8 cellular contexts compared by ENCODE assay signal in the genomic region with DNA sequence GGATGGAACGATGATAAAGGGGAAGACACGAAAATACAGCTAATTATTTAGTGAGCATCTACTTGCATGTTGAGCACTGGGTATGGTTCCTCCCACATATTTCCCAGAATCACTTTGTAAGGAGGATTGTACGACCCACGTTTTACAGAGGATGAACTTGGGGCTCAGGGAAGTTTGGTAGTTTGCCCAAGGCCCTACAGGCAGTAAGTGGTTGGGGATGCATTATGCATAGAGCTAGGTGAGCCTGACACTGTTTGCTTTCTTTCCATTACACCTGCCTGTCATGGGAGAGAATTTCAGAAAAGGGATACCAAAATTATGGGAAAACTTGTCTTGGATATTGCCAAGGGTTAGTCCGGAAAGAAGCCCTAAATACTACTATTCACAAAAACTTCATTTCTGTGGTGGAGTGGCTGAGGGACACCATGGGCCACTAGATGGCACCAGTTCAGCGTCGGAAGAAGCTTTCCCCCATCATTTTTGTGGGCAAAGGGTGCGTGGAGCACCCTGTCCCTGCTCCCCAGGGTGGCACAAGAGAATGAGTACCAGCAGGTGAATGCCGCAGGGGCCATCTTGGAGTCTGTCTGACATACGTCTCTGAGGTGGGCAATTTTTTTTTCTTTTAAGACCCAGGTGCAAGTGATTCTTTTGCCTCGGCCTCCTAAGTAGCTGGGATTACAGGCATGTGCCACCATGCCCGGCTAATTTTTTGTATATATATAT. TPM values are rescaled to one million over a fixed set of nuclear protein-coding genes. Genes with fewer than 3 reads are reported as not detected.
DNase-seq lines count a peak whose midpoint lies in the region; ATAC-seq and TF ChIP-seq lines count a peak whose summit lies in the region.

No MANE protein-coding gene starts in this region.

- no peak overlapping the region for H3K27ac Mint-ChIP-seq in mesothelial cell of epicardium

- H3K36me3 ChIP-seq in GM23248 (ENCODE audit: low read depth), result no peaks in the 10 kb centered on the region

- no peaks in the 10 kb centered on the region for H3K36me3 Mint-ChIP-seq in mesothelial cell of epicardium

- in situ Hi-C loops in GM23248 (cut with MboI), result loop anchor here (5.0 kb wide), 1 partner anchor 347 kb away; no protein-coding TSS in a partner anchor

- no peaks in the 10 kb centered on the region for H3K9me3 Mint-ChIP-seq in mesothelial cell of epicardium

- peak; percentile 62 for TF ChIP-seq CTCF in mesothelial cell of epicardium (IDR thresholded peaks at IDR 0.05; ENCODE audit: unreplicated experiment)

- no peaks in the 10 kb centered on the region for H3K9me3 ChIP-seq in GM23248 (ENCODE audit: low read depth)

- no peak overlapping the region for H3K4me3 ChIP-seq in GM23248

- no peaks in the 10 kb centered on the region for H3K79me2 ChIP-seq in GM23248 (ENCODE audit: insufficient read depth)

- H3K4me3 Mint-ChIP-seq in mesothelial cell of epicardium, result no peak overlapping the region

- no peak overlapping the region for H3K27ac ChIP-seq in GM23248

- peak; percentile 75 for DNase-seq in AG08395 (ENCODE audit: low spot score)
- DNase-seq in GM23248, result peak; percentile 75
- DNase-seq in NCI-H345 treated with DMSO at 0.1 percent for 48 hours (lab: John Stamatoyannopoulos, UW; ENCODE audit: unreplicated experiment), result peak; percentile 68
- peak; percentile 65 for DNase-seq in activated CD4-positive, alpha-beta T cell treated with anti-CD3 and anti-CD28 coated beads for 48 hours
- peak; percentile 15 to 57 for DNase-seq in dermis microvascular lymphatic vessel endothelial cell (ENCODE audit: low read depth in 2 of 2)
- peak in 1 of 2 experiments; percentile 53 for DNase-seq in mesothelial cell of epicardium (ENCODE audit: low spot score in 2 of 2, unreplicated experiment in 2 of 2)
- DNase-seq in stimulated activated naive CD8-positive, alpha-beta T cell treated with anti-CD3 and anti-CD28 coated beads, Interleukin-15, Interleukin-2, amounts not matched to agents 100 U/mL and 50 U/mL, for 24 hours, result peak; percentile 58

- no peaks in the 10 kb centered on the region for H4K20me1 ChIP-seq in GM23248 (ENCODE audit: insufficient read depth)

- H3K4me2 ChIP-seq in GM23248 (ENCODE audit: unreplicated experiment), result no peak overlapping the region

- peaks cover 10% of the 10 kb centered on the region; the same call in 1 of the 2 replicates for H3K27me3 ChIP-seq in GM23248 (replicated peaks; ENCODE audit: insufficient read depth)

- no peaks in the 10 kb centered on the region for H3F3A ChIP-seq in GM23248 (ENCODE audit: insufficient read depth)

- H3K4me1 Mint-ChIP-seq in mesothelial cell of epicardium, result no peaks in the 10 kb centered on the region

- peaks cover 3% of the 10 kb centered on the region for H3K27me3 Mint-ChIP-seq in mesothelial cell of epicardium (ENCODE audit: low read depth)

- H3K9me2 ChIP-seq in GM23248 (ENCODE audit: insufficient read depth), result no peaks in the 10 kb centered on the region

- 26 to 34% methylated on average over 12 of the region's 12 CpGs for WGBS in GM23248 (ENCODE audit: low coverage in 1 of 2, low lambda C conversion rate in 2 of 2, missing lambda C conversion rate in 2 of 2), 2 experiments

- H3K9ac ChIP-seq in GM23248, result no peak overlapping the region

- H2AFZ ChIP-seq in GM23248, result no peak overlapping the region

- ATAC-seq in stimulated activated naive CD8-positive, alpha-beta T cell treated with anti-CD3 and anti-CD28 coated beads, Interleukin-15, Interleukin-2, amounts not matched to agents 100 U/mL and 50 U/mL, for 24 hours, result peak; percentile 78
- ATAC-seq in HG03196 (IDR thresholded peaks at IDR 0.05; ENCODE audit: unreplicated experiment), result no peak

- H3K4me1 ChIP-seq in GM23248 (ENCODE audit: insufficient read depth), result no peaks in the 10 kb centered on the region

RNA-seq across cellular contexts. Expression of gene RPL17, which starts 18.3 kb away (rescaled TPM):
- total RNA-seq in GM23248 (2014; rRNA removed; shearing (Covaris generic)), result 1,224 and 1,264 TPM in 2 replicates
- polyA plus RNA-seq in GM23248 (2016; fragmentation: Nextera tagmentation; extraction: Ambion mirVana), result 725 and 752 TPM in 2 replicates
- total RNA-seq in dermis microvascular lymphatic vessel endothelial cell (2,329 and 2,511 TPM in 2 replicates), mesothelial cell of epicardium (2,110 to 2,217 TPM (median 2,192 TPM) in 3 replicates)

RNA-seq across cellular contexts. Expression of gene C18orf32, which starts 23.5 kb away (rescaled TPM):
- total RNA-seq in GM23248 (2014; rRNA removed; shearing (Covaris generic)), result 26.6 and 43.7 TPM in 2 replicates
- polyA plus RNA-seq in GM23248 (2016; fragmentation: Nextera tagmentation; extraction: Ambion mirVana), result 77.0 and 78.2 TPM in 2 replicates
- 6.7 and 10.0 TPM in 2 replicates for total RNA-seq in dermis microvascular lymphatic vessel endothelial cell
- 31.6 to 40.8 TPM (median 35.3 TPM) in 3 replicates for total RNA-seq in mesothelial cell of epicardium

RNA-seq across cellular contexts. Expression of gene DYM, which starts 50.1 kb away (rescaled TPM):
- 34.1 and 43.4 TPM in 2 replicates for total RNA-seq in GM23248 (2014; rRNA removed; shearing (Covaris generic))
- 51.5 and 57.9 TPM in 2 replicates for polyA plus RNA-seq in GM23248 (2016; fragmentation: Nextera tagmentation; extraction: Ambion mirVana)
- total RNA-seq in dermis microvascular lymphatic vessel endothelial cell (22.0 and 22.2 TPM in 2 replicates), mesothelial cell of epicardium (65.3 to 76.1 TPM (median 71.2 TPM) in 3 replicates)

RNA-seq across cellular contexts. Expression of gene LIPG, which starts 51.3 kb away (rescaled TPM):
- 0.25 and 0.43 TPM in 2 replicates for total RNA-seq in GM23248 (2014; rRNA removed; shearing (Covaris generic))
- 0.11 and 0.38 TPM in 2 replicates for polyA plus RNA-seq in GM23248 (2016; fragmentation: Nextera tagmentation; extraction: Ambion mirVana)
- total RNA-seq in dermis microvascular lymphatic vessel endothelial cell (1.3 and 4.2 TPM in 2 replicates), mesothelial cell of epicardium (22.3 to 26.0 TPM (median 25.7 TPM) in 3 replicates)
